Comparison of ENCODE assay signal across 9 cellular contexts in genomic region chr2:136116813-136117390, GRCh38. TPM values are rescaled to one million over a fixed set of nuclear protein-coding genes. Genes with fewer than 3 reads are reported as not detected.
DNase-seq lines count a peak whose midpoint lies in the region; ATAC-seq, FAIRE-seq and TF ChIP-seq lines count a peak whose summit lies in the region.
"Had no signal": no experiment of that assay in that cellular context is flagged by ENCODE, and none has a peak within 500 bp of the region (broad histone marks: within the 10 kb centered on the region; RNA-seq: fewer than 3 reads in every experiment).

No MANE protein-coding gene starts in this region.

- in situ Hi-C loops in astrocyte of the cerebellum (cut with HindIII; ENCODE audit: low sequenced_read_pairs) = no loop called here

- H2AFZ ChIP-seq in SK-N-SH (ENCODE audit: low read depth) = no peak overlapping the region

- H3K4me2 ChIP-seq in SK-N-SH = peak overlapping the region; percentile 77

- H3K9ac ChIP-seq in SK-N-SH = no peak overlapping the region

- TF ChIP-seq RAD21 in SK-N-SH (IDR thresholded peaks at IDR 0.05; ENCODE audit: low read length) = no peak

- no peak overlapping the region for H3K27ac ChIP-seq in SK-N-SH (ENCODE audit: low read depth in 2 of 2, low read length in 1 of 2)
- H3K27ac ChIP-seq: C4-2B had no signal

- H4K20me1 ChIP-seq in SK-N-SH (ENCODE audit: insufficient read depth) = no peaks in the 10 kb centered on the region

- H3K4me3 ChIP-seq in SK-N-SH (ENCODE audit: low read depth in 2 of 2, low read length in 1 of 2) (peak overlapping the region; percentile 46 to 51), astrocyte of the cerebellum (ENCODE audit: low read depth, low read length) (peak overlapping the region; percentile 39)

- peaks cover 0 to 31% of the 10 kb centered on the region in 2 experiments; a peak in 2 of 4 replicates for H3K4me1 ChIP-seq in SK-N-SH (ENCODE audit: control insufficient read depth in 1 of 2, insufficient read depth in 2 of 2, low read depth in 1 of 2, low read length in 1 of 2)

- no peaks in the 10 kb centered on the region for H3K9me3 ChIP-seq in SK-N-SH

- WGBS in SK-N-SH (ENCODE audit: low lambda C conversion rate) = 2% methylated on average over 33 of the region's 57 CpGs

- CTCF ChIA-PET in SK-N-SH (lab: Yijun Ruan, JAX) = interaction anchor here (0.6 to 1.3 kb wide), 6 partner anchors 31 to 267 kb away, joined by 3 to 7 read pairs (median 3); no protein-coding TSS in a partner anchor

- no peaks in the 10 kb centered on the region for H3K9me2 ChIP-seq in SK-N-SH

- peaks cover 40% of the 10 kb centered on the region; the same call in 1 of the 2 replicates for H3K27me3 ChIP-seq in SK-N-SH (ENCODE audit: insufficient read depth)

- TF ChIP-seq CTCF in SK-N-SH (IDR thresholded peaks at IDR 0.05) = no peak
- TF ChIP-seq CTCF in astrocyte of the cerebellum (IDR thresholded peaks at IDR 0.05; ENCODE audit: low read depth, low read length, missing control alignments) = no peak

- H3F3A ChIP-seq in SK-N-SH (replicated peaks; ENCODE audit: insufficient read depth) = no peaks in the 10 kb centered on the region

- FAIRE-seq in frontal cortex (lab: Jason Lieb, UNC) = no peak

- ATAC-seq in HG02981 (IDR thresholded peaks at IDR 0.05; ENCODE audit: unreplicated experiment) (peak; percentile 60), left lobe of liver (peak; percentile 11)

- no peaks in the 10 kb centered on the region for H3K79me2 ChIP-seq in SK-N-SH (ENCODE audit: insufficient read depth)

- no peak for TF ChIP-seq EP300 in SK-N-SH (IDR thresholded peaks at IDR 0.05; ENCODE audit: borderline replicate concordance in 1 of 2, low read depth in 1 of 2, low read length in 1 of 2)

- DNase-seq in NCI-H2196 (lab: John Stamatoyannopoulos, UW; ENCODE audit: unreplicated experiment) (peak; percentile 6), NCI-H2196 treated with DMSO at 0.1 percent for 48 hours (lab: John Stamatoyannopoulos, UW; ENCODE audit: unreplicated experiment) (no peak), SK-N-SH (peak; percentile 61), astrocyte of the cerebellum (ENCODE audit: low read depth) (no peak), left lobe of liver (ENCODE audit: low spot score) (peak; percentile 49), frontal cortex (ENCODE audit: low spot score in 2 of 2) (no peak)
- DNase-seq in stimulated activated CD8-positive, alpha-beta memory T cell treated with anti-CD3 and anti-CD28 coated beads, Interleukin-15, amount 100 ng/mL, for 24 hours (ENCODE audit: low read depth) = peak; percentile 21

- POLR2A ChIA-PET in SK-N-SH (lab: Yijun Ruan, JAX) = interaction anchor here (0.8 to 1.2 kb wide), 4 partner anchors 9 to 131 kb away, joined by 3 to 5 read pairs (median 4); partner anchors contain the start of gene DARS1

- no peaks in the 10 kb centered on the region for H3K36me3 ChIP-seq in SK-N-SH (replicated peaks in 1 of 2; ENCODE audit: control insufficient read depth in 1 of 2, insufficient read depth in 2 of 2, low read length in 1 of 2)

TF ChIP-seq in SK-N-SH, 30 proteins besides CTCF, POLR2A, EP300 and RAD21:
- TF ChIP-seq NRF1 (IDR thresholded peaks at IDR 0.05; ENCODE audit: low read depth, low read length) (no peak), CHD2 (IDR thresholded peaks at IDR 0.05; ENCODE audit: low read length, partially characterized antibody) (no peak), USF1 (IDR thresholded peaks at IDR 0.05; ENCODE audit: borderline replicate concordance, low read depth) (no peak), PBX3 (IDR thresholded peaks at IDR 0.05) (no peak), TCF12 (IDR thresholded peaks at IDR 0.05) (no peak), MEF2A (IDR thresholded peaks at IDR 0.05; ENCODE audit: borderline replicate concordance, low read depth) (no peak), NFIC (IDR thresholded peaks at IDR 0.05; ENCODE audit: borderline replicate concordance) (no peak), REST (IDR thresholded peaks at IDR 0.05; ENCODE audit: low read depth, low read length) (no peak), POLR2AphosphoS5 (IDR thresholded peaks at IDR 0.05; ENCODE audit: low read depth, low read length) (no peak), IRF3 (IDR thresholded peaks at IDR 0.05; ENCODE audit: low read depth, low read length) (no peak)

RNA-seq across cellular contexts. Expression of gene CXCR4, which starts 1.0 kb away (rescaled TPM):
- polyA plus RNA-seq in SK-N-SH (2012; rRNA removed) = 0.48 and 1.3 TPM in 2 replicates
- 0.90 and 1.8 TPM in 2 replicates for polyA plus RNA-seq in SK-N-SH (2012; cell fraction: cytosol; rRNA removed)
- polyA plus RNA-seq in SK-N-SH (2012; cell fraction: nucleus; rRNA removed) = 0.31 and 0.35 TPM in 2 replicates
- total RNA-seq in left lobe of liver = 2.0 TPM
- total RNA-seq in frontal cortex = 68.5 TPM

Comparison
In these comparisons a context has a peak if more than half of its experiments do, and no peak if none do; other contexts are left out.
1. DNase-seq: peak in NCI-H2196 (single experiment), SK-N-SH (single experiment), left lobe of liver (single experiment) and stimulated activated CD8-positive, alpha-beta memory T cell treated with anti-CD3 and anti-CD28 coated beads, Interleukin-15, amount 100 ng/mL, for 24 hours (single experiment); none in NCI-H2196 treated with DMSO at 0.1 percent for 48 hours (single experiment), astrocyte of the cerebellum (single experiment) and frontal cortex (0 of 2).
2. RNA of gene CXCR4, which starts 1.0 kb away (total RNA-seq): 68.5 TPM in frontal cortex (single experiment); 2.0 TPM in left lobe of liver (single experiment); every median in the first group is over 10 times any median in the second.